In genomic region chr20:10848810-10849370, GRCh38 we compare ENCODE assay signal across 10 cellular contexts.
DNase-seq lines count a peak whose midpoint lies in the region; TF ChIP-seq lines count a peak whose summit lies in the region.
"Had no signal": no experiment of that assay in that cellular context is flagged by ENCODE, and none has a peak within 500 bp of the region (broad histone marks: within the 10 kb centered on the region; RNA-seq: fewer than 3 reads in every experiment).

No MANE protein-coding gene starts in this region.

- no peak overlapping the region for H3K27ac Mint-ChIP-seq in T-helper 2 cell treated with Interferon-gamma antibody and Interleukin-4, amounts not matched to agents 5 μg/mL and 100 μg/mL, for 36 hours
- H3K27ac Mint-ChIP-seq: B cell had no signal

- H3K27me3 ChIP-seq in adipocyte (replicated peaks; ENCODE audit: control insufficient read depth, insufficient read depth, low read length): no peaks in the 10 kb centered on the region

- no peaks in the 10 kb centered on the region for H3K36me3 ChIP-seq in adipocyte (ENCODE audit: control insufficient read depth, insufficient read depth, low read length, severe bottlenecking)
- H3K36me3 ChIP-seq: WERI-Rb-1 had no signal

- peaks cover 15% of the 10 kb centered on the region for H3K4me1 ChIP-seq in adipocyte (ENCODE audit: control insufficient read depth, insufficient read depth, low read length)

- H3K9me3 Mint-ChIP-seq in T-helper 2 cell treated with Interferon-gamma antibody and Interleukin-4, amounts not matched to agents 5 μg/mL and 100 μg/mL, for 36 hours: no peaks in the 10 kb centered on the region

- H3K36me3 Mint-ChIP-seq in T-helper 2 cell treated with Interferon-gamma antibody and Interleukin-4, amounts not matched to agents 5 μg/mL and 100 μg/mL, for 36 hours (ENCODE audit: low read depth): no peaks in the 10 kb centered on the region

- peak overlapping the region; percentile 65 for H3K9ac ChIP-seq in adipocyte (ENCODE audit: low read length)

- no peak overlapping the region for H3K4me3 Mint-ChIP-seq in T-helper 2 cell treated with Interferon-gamma antibody and Interleukin-4, amounts not matched to agents 5 μg/mL and 100 μg/mL, for 36 hours
- H3K4me3 Mint-ChIP-seq: B cell had no signal

- H3K9me3 ChIP-seq in adipocyte (ENCODE audit: control insufficient read depth, low read length): no peaks in the 10 kb centered on the region

- H3K4me1 Mint-ChIP-seq in T-helper 2 cell treated with Interferon-gamma antibody and Interleukin-4, amounts not matched to agents 5 μg/mL and 100 μg/mL, for 36 hours (ENCODE audit: low read depth): no peaks in the 10 kb centered on the region
- H3K4me1 Mint-ChIP-seq: B cell had no signal

- DNase-seq in SIG-M5 treated with dmso at 0.1 percent for 504 hours (lab: John Stamatoyannopoulos, UW; ENCODE audit: unreplicated experiment) (peak; percentile 61), SIG-M5 (lab: John Stamatoyannopoulos, UW) (no peak), adipocyte (ENCODE audit: low read depth) (peak; percentile 94), iris pigment epithelial cell (ENCODE audit: low read depth) (peak; percentile 96), erythroblast (lab: John Stamatoyannopoulos, UW) (no peak), medulla oblongata (ENCODE audit: extremely low spot score) (no peak), SKM-1 treated with dmso at 0.1 percent for 144 hours (lab: John Stamatoyannopoulos, UW; ENCODE audit: unreplicated experiment) (no peak)
- no peak for DNase-seq in T-helper 2 cell treated with Interferon-gamma antibody and Interleukin-4, amounts not matched to agents 5 μg/mL and 100 μg/mL, for 36 hours (ENCODE audit: low spot score)
- DNase-seq: WERI-Rb-1 had no signal

- TF ChIP-seq POLR2A in erythroblast (IDR thresholded peaks at IDR 0.05; ENCODE audit: low read length): no peak

- H3K4me3 ChIP-seq in adipocyte (ENCODE audit: low read length): peak overlapping the region; percentile 31

- no peaks in the 10 kb centered on the region for H3K27me3 Mint-ChIP-seq in T-helper 2 cell treated with Interferon-gamma antibody and Interleukin-4, amounts not matched to agents 5 μg/mL and 100 μg/mL, for 36 hours (ENCODE audit: low read depth)
- H3K27me3 Mint-ChIP-seq: B cell had no signal

Comparison
In these comparisons a context has a peak if more than half of its experiments do, and no peak if none do; other contexts are left out.
1. DNase-seq: peak in SIG-M5 treated with dmso at 0.1 percent for 504 hours (single experiment), adipocyte (single experiment) and iris pigment epithelial cell (single experiment); none in SIG-M5 (single experiment), T-helper 2 cell treated with Interferon-gamma antibody and Interleukin-4, amounts not matched to agents 5 μg/mL and 100 μg/mL, for 36 hours (single experiment), erythroblast (0 of 2), medulla oblongata (single experiment) and SKM-1 treated with dmso at 0.1 percent for 144 hours (single experiment).